29 cellular contexts compared by ENCODE assay signal in the genomic region with DNA sequence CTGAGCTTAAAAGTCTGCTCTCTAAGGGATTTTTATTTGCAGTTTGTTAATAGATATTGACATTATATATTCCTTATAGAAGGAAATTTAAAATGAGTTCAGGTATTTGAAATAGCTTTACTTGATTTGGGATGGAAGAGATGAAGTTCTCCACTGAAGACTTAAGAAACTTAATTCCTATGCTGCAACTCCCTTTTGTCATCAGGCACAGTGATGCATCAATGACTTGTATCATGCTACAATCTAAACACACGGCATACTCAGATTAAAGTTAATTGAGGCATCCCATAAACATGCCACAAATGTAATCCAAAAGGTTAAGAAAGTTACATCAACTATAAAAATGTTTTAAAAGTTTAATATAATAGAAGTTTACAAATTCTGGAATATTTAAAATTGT.
"Had no signal": no experiment of that assay in that cellular context is flagged by ENCODE, and none has a peak within 500 bp of the region (broad histone marks: within the 10 kb centered on the region; RNA-seq: fewer than 3 reads in every experiment).

No MANE protein-coding gene starts in this region.

- H3K4me3 ChIP-seq: ovary, right lobe of liver, thyroid gland, upper lobe of right lung had no signal

- H3K4me1 ChIP-seq: upper lobe of right lung had no signal

- H3K4me3 Mint-ChIP-seq: activated CD4-positive, alpha-beta memory T cell treated with anti-CD3 and anti-CD28 coated beads, Interleukin-2, amount 10 ng/mL, durations not matched to agents 7 days and 5 days; activated CD4-positive, alpha-beta T cell treated with anti-CD3 and anti-CD28 coated beads, Interleukin-2, amount 10 ng/mL, durations not matched to agents 7 days and 5 days; activated naive CD4-positive, alpha-beta T cell treated with anti-CD3 and anti-CD28 coated beads, Interleukin-2, amount 10 ng/mL, durations not matched to agents 7 days and 5 days; activated naive CD8-positive, alpha-beta T cell treated with anti-CD3 and anti-CD28 coated beads, Interleukin-2, amount 10 ng/mL, durations not matched to agents 7 days and 5 days; activated T-cell treated with anti-CD3 and anti-CD28 coated beads, Interleukin-2, amount 50 U/mL, for 24 hours; nephron; stimulated activated memory B cell treated with anti-CD40 and anti-IgM and Interleukin-4, amounts not matched to agents 10 μg/mL and 1 μg/mL and 100 μg/mL, for 72 hours; stimulated activated naive CD8-positive, alpha-beta T cell treated with anti-CD3 and anti-CD28 coated beads, Interleukin-15, amount 100 ng/mL, for 72 hours; T-helper 17 cell had no signal

- H3K36me3 ChIP-seq: ovary, right lobe of liver, thyroid gland, upper lobe of right lung had no signal

- H3K27me3 Mint-ChIP-seq: progenitor cell of endocrine pancreas; stimulated activated memory B cell treated with anti-CD40 and anti-IgM and Interleukin-4, amounts not matched to agents 10 μg/mL and 1 μg/mL and 100 μg/mL, for 72 hours had no signal

- H3K27ac Mint-ChIP-seq: activated CD4-positive, alpha-beta memory T cell treated with anti-CD3 and anti-CD28 coated beads, Interleukin-2, amount 10 ng/mL, durations not matched to agents 7 days and 5 days; activated CD4-positive, alpha-beta T cell treated with anti-CD3 and anti-CD28 coated beads, Interleukin-2, amount 10 ng/mL, durations not matched to agents 7 days and 5 days; activated naive CD4-positive, alpha-beta T cell treated with anti-CD3 and anti-CD28 coated beads, Interleukin-2, amount 10 ng/mL, durations not matched to agents 7 days and 5 days; activated naive CD8-positive, alpha-beta T cell treated with anti-CD3 and anti-CD28 coated beads, Interleukin-2, amount 10 ng/mL, durations not matched to agents 7 days and 5 days; activated T-cell treated with anti-CD3 and anti-CD28 coated beads, Interleukin-2, amount 50 U/mL, for 24 hours; progenitor cell of endocrine pancreas; stimulated activated memory B cell treated with anti-CD40 and anti-IgM and Interleukin-4, amounts not matched to agents 10 μg/mL and 1 μg/mL and 100 μg/mL, for 72 hours; stimulated activated naive CD8-positive, alpha-beta T cell treated with anti-CD3 and anti-CD28 coated beads, Interleukin-15, amount 100 ng/mL, for 72 hours; T-helper 17 cell had no signal

- ATAC-seq: left cardiac atrium; right lobe of liver; stimulated activated memory B cell treated with anti-CD40 and anti-IgM and Interleukin-4, amounts not matched to agents 10 μg/mL and 1 μg/mL and 100 μg/mL, for 72 hours; stimulated activated naive CD8-positive, alpha-beta T cell treated with anti-CD3 and anti-CD28 coated beads, Interleukin-15, amount 100 ng/mL, for 72 hours; T-helper 17 cell; upper lobe of right lung had no signal

- H3K27ac ChIP-seq: ovary, right lobe of liver, upper lobe of right lung had no signal

- DNase-seq: activated CD4-positive, alpha-beta memory T cell treated with anti-CD3 and anti-CD28 coated beads, Interleukin-2, amount 10 ng/mL, durations not matched to agents 7 days and 5 days; activated CD4-positive, alpha-beta T cell treated with anti-CD3 and anti-CD28 coated beads, Interleukin-2, amount 10 ng/mL, durations not matched to agents 7 days and 5 days; activated CD4-positive, CD25-positive, alpha-beta regulatory T cell treated with anti-CD3 and anti-CD28 coated beads, Interleukin-2, amount 50 U/mL, for 72 hours; activated CD8-positive, alpha-beta memory T cell treated with anti-CD3 and anti-CD28 coated beads, Interleukin-2, amount 50 U/mL, for 48 hours; activated gamma-delta T cell; activated naive CD4-positive, alpha-beta T cell treated with anti-CD3 and anti-CD28 coated beads, Interleukin-2, amount 10 ng/mL, durations not matched to agents 7 days and 5 days; activated naive CD8-positive, alpha-beta T cell treated with anti-CD3 and anti-CD28 coated beads, Interleukin-2, amount 10 ng/mL, durations not matched to agents 7 days and 5 days; activated T-cell treated with anti-CD3 and anti-CD28 coated beads, Interleukin-2, amount 50 U/mL, for 24 hours; amniotic stem cell; caudate nucleus; left cardiac atrium; mammary epithelial cell; ovary; right lobe of liver; small intestine; stimulated activated CD4-positive, alpha-beta T cell treated with anti-CD3 and anti-CD28 coated beads, Interleukin-1b, Interleukin-23, amount 100 ng/mL, for 48 hours; stimulated activated CD4-positive, alpha-beta T cell treated with anti-CD3 and anti-CD28 coated beads, Interleukin-4, amount 100 ng/mL, for 4 hours; stimulated activated CD8-positive, alpha-beta memory T cell treated with anti-CD3 and anti-CD28 coated beads, Interleukin-4, amount 100 ng/mL, for 48 hours; stimulated activated naive CD8-positive, alpha-beta T cell treated with anti-CD3 and anti-CD28 coated beads, Interleukin-15, amount 100 ng/mL, for 72 hours; T-helper 17 cell; T1000; thyroid gland; upper lobe of right lung had no signal

- H3K4me1 Mint-ChIP-seq: activated CD4-positive, alpha-beta memory T cell treated with anti-CD3 and anti-CD28 coated beads, Interleukin-2, amount 10 ng/mL, durations not matched to agents 7 days and 5 days; activated CD4-positive, alpha-beta T cell treated with anti-CD3 and anti-CD28 coated beads, Interleukin-2, amount 10 ng/mL, durations not matched to agents 7 days and 5 days; activated naive CD4-positive, alpha-beta T cell treated with anti-CD3 and anti-CD28 coated beads, Interleukin-2, amount 10 ng/mL, durations not matched to agents 7 days and 5 days; activated naive CD8-positive, alpha-beta T cell treated with anti-CD3 and anti-CD28 coated beads, Interleukin-2, amount 10 ng/mL, durations not matched to agents 7 days and 5 days; stimulated activated memory B cell treated with anti-CD40 and anti-IgM and Interleukin-4, amounts not matched to agents 10 μg/mL and 1 μg/mL and 100 μg/mL, for 72 hours; stimulated activated naive CD8-positive, alpha-beta T cell treated with anti-CD3 and anti-CD28 coated beads, Interleukin-15, amount 100 ng/mL, for 72 hours; T-helper 17 cell had no signal

- FAIRE-seq: endothelial cell of umbilical vein, frontal cortex, keratinocyte, small intestine had no signal

- H3K27me3 ChIP-seq: ovary, right lobe of liver, thyroid gland, upper lobe of right lung had no signal

- H3K36me3 Mint-ChIP-seq: activated naive CD4-positive, alpha-beta T cell treated with anti-CD3 and anti-CD28 coated beads, Interleukin-2, amount 10 ng/mL, durations not matched to agents 7 days and 5 days; activated naive CD8-positive, alpha-beta T cell treated with anti-CD3 and anti-CD28 coated beads, Interleukin-2, amount 10 ng/mL, durations not matched to agents 7 days and 5 days; stimulated activated memory B cell treated with anti-CD40 and anti-IgM and Interleukin-4, amounts not matched to agents 10 μg/mL and 1 μg/mL and 100 μg/mL, for 72 hours had no signal

- H3K9me3 Mint-ChIP-seq: activated CD4-positive, alpha-beta memory T cell treated with anti-CD3 and anti-CD28 coated beads, Interleukin-2, amount 10 ng/mL, durations not matched to agents 7 days and 5 days; activated naive CD4-positive, alpha-beta T cell treated with anti-CD3 and anti-CD28 coated beads, Interleukin-2, amount 10 ng/mL, durations not matched to agents 7 days and 5 days; activated naive CD8-positive, alpha-beta T cell treated with anti-CD3 and anti-CD28 coated beads, Interleukin-2, amount 10 ng/mL, durations not matched to agents 7 days and 5 days; nephron; stimulated activated memory B cell treated with anti-CD40 and anti-IgM and Interleukin-4, amounts not matched to agents 10 μg/mL and 1 μg/mL and 100 μg/mL, for 72 hours; stimulated activated naive CD8-positive, alpha-beta T cell treated with anti-CD3 and anti-CD28 coated beads, Interleukin-15, amount 100 ng/mL, for 72 hours had no signal

- H3K9me3 ChIP-seq: ovary, right lobe of liver, thyroid gland, upper lobe of right lung had no signal
